Comparison of ENCODE assay signal across 1 cellular context in the genomic region with DNA sequence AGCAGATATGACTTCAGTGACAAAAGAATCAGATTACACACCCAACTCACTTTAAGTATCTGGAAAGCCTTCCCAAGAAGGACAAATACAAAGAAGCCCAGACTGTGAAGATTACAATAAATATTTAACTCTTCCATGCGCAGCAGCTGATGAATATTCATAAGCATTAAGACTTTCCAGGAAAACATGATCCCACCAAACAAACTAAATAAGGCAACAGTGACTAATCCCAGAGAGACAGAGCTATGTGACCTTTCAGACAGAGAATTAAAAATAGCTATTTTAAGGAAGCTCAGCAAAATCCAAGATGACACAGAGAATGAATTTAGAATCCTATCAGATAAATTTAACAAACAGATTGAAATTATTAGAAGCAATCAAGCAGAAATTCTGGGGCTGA.
TF ChIP-seq lines count a peak whose summit lies in the region.

No MANE protein-coding gene starts in this region.

TF ChIP-seq in SK-N-SH treated with all-trans-retinoic acid at 6 μM for 48 hours, 23 proteins besides CTCF, POLR2A, EP300 and RAD21:
- TF ChIP-seq, protein P1, sequence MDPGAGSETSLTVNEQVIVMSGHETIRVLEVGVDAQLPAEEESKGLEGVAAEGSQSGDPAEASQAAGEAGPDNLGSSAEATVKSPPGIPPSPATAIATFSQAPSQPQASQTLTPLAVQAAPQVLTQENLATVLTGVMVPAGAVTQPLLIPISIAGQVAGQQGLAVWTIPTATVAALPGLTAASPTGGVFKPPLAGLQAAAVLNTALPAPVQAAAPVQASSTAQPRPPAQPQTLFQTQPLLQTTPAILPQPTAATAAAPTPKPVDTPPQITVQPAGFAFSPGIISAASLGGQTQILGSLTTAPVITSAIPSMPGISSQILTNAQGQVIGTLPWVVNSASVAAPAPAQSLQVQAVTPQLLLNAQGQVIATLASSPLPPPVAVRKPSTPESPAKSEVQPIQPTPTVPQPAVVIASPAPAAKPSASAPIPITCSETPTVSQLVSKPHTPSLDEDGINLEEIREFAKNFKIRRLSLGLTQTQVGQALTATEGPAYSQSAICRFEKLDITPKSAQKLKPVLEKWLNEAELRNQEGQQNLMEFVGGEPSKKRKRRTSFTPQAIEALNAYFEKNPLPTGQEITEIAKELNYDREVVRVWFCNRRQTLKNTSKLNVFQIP (CRISPR knock-in tag; IDR thresholded peaks at IDR 0.05; ENCODE audit: borderline replicate concordance, low read depth): no peak
- no peak for TF ChIP-seq GLIS3 (CRISPR knock-in tag; IDR thresholded peaks at IDR 0.05)
- TF ChIP-seq ARNTL (CRISPR knock-in tag; IDR thresholded peaks at IDR 0.05; ENCODE audit: borderline replicate concordance, low read depth): no peak
- TF ChIP-seq, protein P2, sequence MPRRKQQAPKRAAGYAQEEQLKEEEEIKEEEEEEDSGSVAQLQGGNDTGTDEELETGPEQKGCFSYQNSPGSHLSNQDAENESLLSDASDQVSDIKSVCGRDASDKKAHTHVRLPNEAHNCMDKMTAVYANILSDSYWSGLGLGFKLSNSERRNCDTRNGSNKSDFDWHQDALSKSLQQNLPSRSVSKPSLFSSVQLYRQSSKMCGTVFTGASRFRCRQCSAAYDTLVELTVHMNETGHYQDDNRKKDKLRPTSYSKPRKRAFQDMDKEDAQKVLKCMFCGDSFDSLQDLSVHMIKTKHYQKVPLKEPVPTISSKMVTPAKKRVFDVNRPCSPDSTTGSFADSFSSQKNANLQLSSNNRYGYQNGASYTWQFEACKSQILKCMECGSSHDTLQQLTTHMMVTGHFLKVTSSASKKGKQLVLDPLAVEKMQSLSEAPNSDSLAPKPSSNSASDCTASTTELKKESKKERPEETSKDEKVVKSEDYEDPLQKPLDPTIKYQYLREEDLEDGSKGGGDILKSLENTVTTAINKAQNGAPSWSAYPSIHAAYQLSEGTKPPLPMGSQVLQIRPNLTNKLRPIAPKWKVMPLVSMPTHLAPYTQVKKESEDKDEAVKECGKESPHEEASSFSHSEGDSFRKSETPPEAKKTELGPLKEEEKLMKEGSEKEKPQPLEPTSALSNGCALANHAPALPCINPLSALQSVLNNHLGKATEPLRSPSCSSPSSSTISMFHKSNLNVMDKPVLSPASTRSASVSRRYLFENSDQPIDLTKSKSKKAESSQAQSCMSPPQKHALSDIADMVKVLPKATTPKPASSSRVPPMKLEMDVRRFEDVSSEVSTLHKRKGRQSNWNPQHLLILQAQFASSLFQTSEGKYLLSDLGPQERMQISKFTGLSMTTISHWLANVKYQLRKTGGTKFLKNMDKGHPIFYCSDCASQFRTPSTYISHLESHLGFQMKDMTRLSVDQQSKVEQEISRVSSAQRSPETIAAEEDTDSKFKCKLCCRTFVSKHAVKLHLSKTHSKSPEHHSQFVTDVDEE (CRISPR knock-in tag; IDR thresholded peaks at IDR 0.05): no peak
- no peak for TF ChIP-seq ZNF70 (CRISPR knock-in tag; IDR thresholded peaks at IDR 0.05)
- TF ChIP-seq ZFP30 (CRISPR knock-in tag; IDR thresholded peaks at IDR 0.05): no peak
- no peak for TF ChIP-seq ISL1 (CRISPR knock-in tag; IDR thresholded peaks at IDR 0.05)
- TF ChIP-seq ESRRG (CRISPR knock-in tag; IDR thresholded peaks at IDR 0.05): no peak
- no peak for TF ChIP-seq OSR1 (CRISPR knock-in tag; IDR thresholded peaks at IDR 0.05)
- no peak for TF ChIP-seq RARB (CRISPR knock-in tag; IDR thresholded peaks at IDR 0.05)
- TF ChIP-seq BACH2 (CRISPR knock-in tag; IDR thresholded peaks at IDR 0.05; ENCODE audit: borderline replicate concordance): no peak
